ENCODE assay signal across 14 cellular contexts in the genomic region with DNA sequence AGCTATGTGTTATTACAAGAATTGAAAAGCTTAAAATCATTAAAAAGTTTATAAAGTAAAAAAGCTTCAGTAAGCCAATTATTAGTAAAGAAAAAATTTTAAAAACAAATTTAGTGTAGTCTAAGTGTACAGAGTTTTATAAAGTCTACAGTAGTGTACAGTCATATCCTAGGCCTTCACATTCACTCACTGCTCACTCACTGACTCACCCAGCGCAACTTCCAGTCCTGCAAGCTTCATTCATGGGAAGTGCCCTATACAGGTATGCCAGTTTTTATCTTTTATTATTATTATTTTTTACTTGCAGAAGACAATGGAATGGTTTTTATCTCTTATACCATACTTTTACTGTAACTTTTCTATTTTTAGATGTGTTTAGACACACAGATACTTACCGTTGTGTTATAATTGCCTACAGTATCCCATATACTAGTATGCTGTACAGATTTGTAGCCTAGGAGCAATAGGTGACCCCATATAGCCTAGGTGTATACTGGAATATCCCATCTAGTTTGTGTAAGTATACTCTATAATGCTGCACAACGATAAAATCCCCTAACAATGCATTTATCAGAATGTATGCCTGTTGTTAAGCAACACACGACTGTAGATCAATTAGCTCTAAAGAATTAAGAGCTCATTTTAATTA.
DNase-seq lines count a peak whose midpoint lies in the region; ATAC-seq, FAIRE-seq and TF ChIP-seq lines count a peak whose summit lies in the region.
"Had no signal": no experiment of that assay in that cellular context is flagged by ENCODE, and none has a peak within 500 bp of the region (broad histone marks: within the 10 kb centered on the region; RNA-seq: fewer than 3 reads in every experiment).

No MANE protein-coding gene starts in this region.

- H3K27ac ChIP-seq in SK-N-SH (ENCODE audit: low read depth in 2 of 2, low read length in 1 of 2): peak overlapping the region in 1 of 2 experiments; percentile 64; a peak in 2 of 4 replicates
- no peak overlapping the region for H3K27ac ChIP-seq in fibroblast of lung (ENCODE audit: insufficient read depth, low read length)
- H3K27ac ChIP-seq in sigmoid colon: peak overlapping the region in 3 of 4 donors; percentile 38 to 77 (median 39)

- no peaks in the 10 kb centered on the region for H3K36me3 Mint-ChIP-seq in HFFc6 (ENCODE audit: low read depth)

- TF ChIP-seq EP300 in SK-N-SH (IDR thresholded peaks at IDR 0.05; ENCODE audit: borderline replicate concordance in 1 of 2, low read depth in 1 of 2, low read length in 1 of 2): no peak
- no peak for TF ChIP-seq EP300 in sigmoid colon (IDR thresholded peaks at IDR 0.05)

- CTCF ChIA-PET in SK-N-SH (lab: Yijun Ruan, JAX): interaction anchor here (1.6 kb wide), 1 partner anchor 11 kb away, joined by 14 read pairs; no protein-coding TSS in a partner anchor

- POLR2A ChIA-PET in SK-N-SH (lab: Yijun Ruan, JAX): no interaction called here

- TF ChIP-seq RAD21 in SK-N-SH (IDR thresholded peaks at IDR 0.05; ENCODE audit: low read length): no peak

- no peak overlapping the region for H3K4me3 ChIP-seq in SK-N-SH (ENCODE audit: low read depth in 2 of 2, low read length in 1 of 2)
- H3K4me3 ChIP-seq in fibroblast of lung (replicated peaks in 1 of 4; ENCODE audit: control extremely low read depth in 1 of 4, insufficient read depth in 1 of 4, low read depth in 3 of 4, low read length in 4 of 4): no peak overlapping the region
- no peak overlapping the region for H3K4me3 ChIP-seq in sigmoid colon

- H3K27me3 Mint-ChIP-seq in HFFc6 (ENCODE audit: insufficient read depth): no peaks in the 10 kb centered on the region
- H3K27me3 Mint-ChIP-seq: dendritic cell treated with granulocyte-macrophage colony-stimulating factor and Interleukin-4, amounts not matched to agents 40 ng/mL and 50 ng/mL, for 4 days had no signal

- DNase-seq in HFFc6: peak; percentile 66
- DNase-seq in SK-N-SH: no peak
- DNase-seq in fibroblast of lung (ENCODE audit: low read depth in 2 of 2): peak; percentile 27 to 84
- no peak for DNase-seq in sigmoid colon
- no peak for DNase-seq in HuH-7 (ENCODE audit: low spot score)
- no peak for DNase-seq in GM12891 (ENCODE audit: insufficient read length, low spot score)
- DNase-seq: activated CD4-positive, alpha-beta T cell treated with anti-CD3 and anti-CD28 coated beads for 48 hours; C1 segment of cervical spinal cord; mesendoderm; NCI-H1048; SHP77 treated with DMSO at 0.1 percent for 48 hours had no signal

- H2AFZ ChIP-seq in SK-N-SH (ENCODE audit: low read depth) (no peak overlapping the region), fibroblast of lung (ENCODE audit: low read length) (no peak overlapping the region)

- ATAC-seq in HG02885 (IDR thresholded peaks at IDR 0.05; ENCODE audit: poor library complexity, unreplicated experiment): no peak
- ATAC-seq: sciatic nerve had no signal

- H3K9me3 ChIP-seq in SK-N-SH: no peaks in the 10 kb centered on the region
- H3K9me3 ChIP-seq in fibroblast of lung (ENCODE audit: control insufficient read depth, insufficient read depth, low read depth, low read length): no peaks in the 10 kb centered on the region
- no peaks in the 10 kb centered on the region for H3K9me3 ChIP-seq in sigmoid colon

- H3K36me3 ChIP-seq in SK-N-SH (replicated peaks in 1 of 2; ENCODE audit: control insufficient read depth in 1 of 2, insufficient read depth in 2 of 2, low read length in 1 of 2) (no peaks in the 10 kb centered on the region), fibroblast of lung (ENCODE audit: control insufficient read depth, insufficient read depth, low read length) (no peaks in the 10 kb centered on the region), sigmoid colon (no peaks in the 10 kb centered on the region)

- no peak overlapping the region for H3K9ac ChIP-seq in SK-N-SH
- no peak overlapping the region for H3K9ac ChIP-seq in fibroblast of lung (ENCODE audit: insufficient read depth, low read length)

- H3K27ac Mint-ChIP-seq in HFFc6: no peak overlapping the region
- H3K27ac Mint-ChIP-seq: dendritic cell treated with granulocyte-macrophage colony-stimulating factor and Interleukin-4, amounts not matched to agents 40 ng/mL and 50 ng/mL, for 4 days had no signal

- H3K79me2 ChIP-seq in SK-N-SH (ENCODE audit: insufficient read depth): no peaks in the 10 kb centered on the region
- no peaks in the 10 kb centered on the region for H3K79me2 ChIP-seq in fibroblast of lung (ENCODE audit: control insufficient read depth, insufficient read depth, low read length)

- no peak for TF ChIP-seq CTCF in HFFc6 (IDR thresholded peaks at IDR 0.05)
- no peak for TF ChIP-seq CTCF in SK-N-SH (IDR thresholded peaks at IDR 0.05)
- no peak for TF ChIP-seq CTCF in fibroblast of lung (conservative IDR thresholded peaks at IDR 0.05 in 1 of 2, IDR thresholded peaks at IDR 0.05 in 1 of 2; ENCODE audit: low read depth in 1 of 2, low read length in 2 of 2)
- TF ChIP-seq CTCF in sigmoid colon (IDR thresholded peaks at IDR 0.05): no peak

- no peaks in the 10 kb centered on the region for H4K20me1 ChIP-seq in SK-N-SH (ENCODE audit: insufficient read depth)
- H4K20me1 ChIP-seq in fibroblast of lung (ENCODE audit: control insufficient read depth, extremely low read depth, insufficient read depth, low read length): no peaks in the 10 kb centered on the region

- no peak overlapping the region for H3K4me2 ChIP-seq in SK-N-SH
- H3K4me2 ChIP-seq in fibroblast of lung (ENCODE audit: extremely low read depth, insufficient read depth, low read length): no peak overlapping the region

- H3K9me3 Mint-ChIP-seq in HFFc6: no peaks in the 10 kb centered on the region
- H3K9me3 Mint-ChIP-seq: dendritic cell treated with granulocyte-macrophage colony-stimulating factor and Interleukin-4, amounts not matched to agents 40 ng/mL and 50 ng/mL, for 4 days had no signal

- H3K27me3 ChIP-seq in SK-N-SH (ENCODE audit: insufficient read depth) (no peaks in the 10 kb centered on the region), fibroblast of lung (ENCODE audit: control insufficient read depth, insufficient read depth, low read length) (no peaks in the 10 kb centered on the region), sigmoid colon (no peaks in the 10 kb centered on the region)

- peaks cover 77% of the 10 kb centered on the region for H3K4me1 Mint-ChIP-seq in HFFc6 (ENCODE audit: low read depth)

- no peak for FAIRE-seq in GM12891 (lab: Jason Lieb, UNC)

- intact Hi-C loops in sigmoid colon (cut with DNase I): no loop called here

- TF ChIP-seq POLR2A in sigmoid colon (IDR thresholded peaks at IDR 0.05) (no peak), GM12891 (IDR thresholded peaks at IDR 0.05; ENCODE audit: low read depth, low read length) (no peak)

- H3K9me2 ChIP-seq in SK-N-SH: no peaks in the 10 kb centered on the region

- H3K4me1 ChIP-seq in SK-N-SH (ENCODE audit: control insufficient read depth in 1 of 2, insufficient read depth in 2 of 2, low read depth in 1 of 2, low read length in 1 of 2): peaks cover 8 to 33% of the 10 kb centered on the region in 2 experiments; a peak in 3 of 4 replicates
- H3K4me1 ChIP-seq in fibroblast of lung (ENCODE audit: control insufficient read depth, extremely low read depth, insufficient read depth, low read length): no peaks in the 10 kb centered on the region
- peaks cover 0 to 64% (median 34%) of the 10 kb centered on the region in 4 donors for H3K4me1 ChIP-seq in sigmoid colon

- peaks cover 21% of the 10 kb centered on the region for H3F3A ChIP-seq in SK-N-SH (replicated peaks; ENCODE audit: insufficient read depth)

- H3K4me3 Mint-ChIP-seq in HFFc6: no peak overlapping the region
- H3K4me3 Mint-ChIP-seq: dendritic cell treated with granulocyte-macrophage colony-stimulating factor and Interleukin-4, amounts not matched to agents 40 ng/mL and 50 ng/mL, for 4 days had no signal

- WGBS in SK-N-SH (ENCODE audit: low lambda C conversion rate): 71% methylated on average over 4 of the region's 4 CpGs
- 93 to 98% methylated on average over 4 of the region's 4 CpGs for WGBS in sigmoid colon, 2 donors

TF ChIP-seq in SK-N-SH, 30 proteins besides CTCF, POLR2A, EP300 and RAD21 (continues in another document):
- TF ChIP-seq NRF1 (IDR thresholded peaks at IDR 0.05; ENCODE audit: low read depth, low read length): no peak
- no peak for TF ChIP-seq CHD2 (IDR thresholded peaks at IDR 0.05; ENCODE audit: low read length, partially characterized antibody)
- TF ChIP-seq POLR2AphosphoS5 (IDR thresholded peaks at IDR 0.05; ENCODE audit: low read depth, low read length): no peak

TF ChIP-seq in GM12891, 5 proteins besides CTCF, POLR2A, EP300 and RAD21:
- no peak for TF ChIP-seq POU2F2 (IDR thresholded peaks at IDR 0.05; ENCODE audit: low read depth, low read length)
- TF ChIP-seq TAF1 (IDR thresholded peaks at IDR 0.05; ENCODE audit: low read depth, low read length): no peak
- no peak for TF ChIP-seq SPI1 (IDR thresholded peaks at IDR 0.05; ENCODE audit: low read depth, low read length)
- no peak for TF ChIP-seq POLR2AphosphoS5 (IDR thresholded peaks at IDR 0.05; ENCODE audit: low read depth, low read length)
- no peak for TF ChIP-seq PAX5 (IDR thresholded peaks at IDR 0.05; ENCODE audit: insufficient read depth, low read length, severe bottlenecking)

Comparison
In these comparisons a context has a peak if more than half of its experiments do, and no peak if none do; other contexts are left out.
1. DNase-seq: peak in HFFc6 (single experiment) and fibroblast of lung (2 of 2); none in SK-N-SH (single experiment), sigmoid colon (single experiment), HuH-7 (single experiment) and GM12891 (single experiment).